15 cellular contexts compared by ENCODE assay signal in genomic region chr17:17605747-17606083, GRCh38. TPM values are rescaled to one million over a fixed set of nuclear protein-coding genes. Genes with fewer than 3 reads are reported as not detected.
A peak's percentile ranks its signal among the peaks of the same experiment; 100 is the strongest.
DNase-seq lines count a peak whose midpoint lies in the region; ATAC-seq, FAIRE-seq and TF ChIP-seq lines count a peak whose summit lies in the region.
"Had no signal": no experiment of that assay in that cellular context is flagged by ENCODE, and none has a peak within 500 bp of the region (broad histone marks: within the 10 kb centered on the region; RNA-seq: fewer than 3 reads in every experiment).

No MANE protein-coding gene starts in this region.

- peak; percentile 60 for ATAC-seq in SK-N-SH treated with all-trans-retinoic acid at 6 μM for 48 hours

- H3K9me3 ChIP-seq in SK-N-SH (no peaks in the 10 kb centered on the region), SJSA1 (replicated peaks) (no peaks in the 10 kb centered on the region), thyroid gland (no peaks in the 10 kb centered on the region), BE2C (no peaks in the 10 kb centered on the region)
- H3K9me3 ChIP-seq: ovary, testis had no signal

- H3K79me2 ChIP-seq in SK-N-SH (ENCODE audit: insufficient read depth), result no peaks in the 10 kb centered on the region

- POLR2A ChIA-PET in SK-N-SH (lab: Yijun Ruan, JAX), result no interaction called here

- TF ChIP-seq EP300 in SK-N-SH (IDR thresholded peaks at IDR 0.05; ENCODE audit: borderline replicate concordance in 1 of 2, low read depth in 1 of 2, low read length in 1 of 2), result no peak

- TF ChIP-seq POLR2A in thyroid gland (IDR thresholded peaks at IDR 0.05), result no peak

- H3K9me2 ChIP-seq in SK-N-SH, result no peaks in the 10 kb centered on the region

- intact Hi-C loops in thyroid gland (cut with DNase I), result no loop called here

- H3K27me3 ChIP-seq in SK-N-SH (ENCODE audit: insufficient read depth) (no peaks in the 10 kb centered on the region), SJSA1 (replicated peaks) (no peaks in the 10 kb centered on the region), thyroid gland (no peaks in the 10 kb centered on the region), BE2C (no peaks in the 10 kb centered on the region)
- H3K27me3 ChIP-seq: ovary, testis had no signal

- H3K36me3 ChIP-seq in SK-N-SH (replicated peaks in 1 of 2; ENCODE audit: control insufficient read depth in 1 of 2, insufficient read depth in 2 of 2, low read length in 1 of 2) (no peaks in the 10 kb centered on the region), SJSA1 (no peaks in the 10 kb centered on the region), thyroid gland (no peaks in the 10 kb centered on the region), BE2C (no peaks in the 10 kb centered on the region)
- H3K36me3 ChIP-seq: ovary had no signal

- no peak overlapping the region for H3K9ac ChIP-seq in SK-N-SH

- no peaks in the 10 kb centered on the region for H3F3A ChIP-seq in SK-N-SH (replicated peaks; ENCODE audit: insufficient read depth)

- H3K27ac ChIP-seq in SK-N-SH (ENCODE audit: low read depth in 2 of 2, low read length in 1 of 2) (no peak overlapping the region), SJSA1 (peak overlapping the region; percentile 65), thyroid gland (peak overlapping the region; percentile 43 to 58 (median 52))
- H3K27ac ChIP-seq: ovary, testis had no signal

- DNase-seq in SK-N-SH (no peak), SJSA1 (ENCODE audit: low read depth in 1 of 2, low spot score in 2 of 2) (peak; percentile 77 to 93), fibroblast of villous mesenchyme (ENCODE audit: low read depth) (peak; percentile 66), thyroid gland (peak; percentile 53 to 56), RCC 7860 (ENCODE audit: low spot score) (no peak), Kasumi-1 (lab: John Stamatoyannopoulos, UW) (no peak), BE2C (no peak)
- DNase-seq: activated CD8-positive, alpha-beta memory T cell treated with anti-CD3 and anti-CD28 coated beads for 24 hours; activated naive CD4-positive, alpha-beta T cell; caudate nucleus; hypothalamus; NCI-H2081 treated with DMSO at 0.1 percent for 48 hours; ovary; testis had no signal

- no peak overlapping the region for H3K4me2 ChIP-seq in SK-N-SH

- H3K4me3 ChIP-seq in SK-N-SH (ENCODE audit: low read depth in 2 of 2, low read length in 1 of 2) (no peak overlapping the region), SJSA1 (no peak overlapping the region), fibroblast of villous mesenchyme (ENCODE audit: low read depth, low read length) (no peak overlapping the region), thyroid gland (replicated peaks in 1 of 3) (no peak overlapping the region), BE2C (ENCODE audit: low read depth, low read length) (no peak overlapping the region)
- H3K4me3 ChIP-seq: ovary, testis had no signal

- CTCF ChIA-PET in SK-N-SH (lab: Yijun Ruan, JAX), result interaction anchor here (0.6 to 1.4 kb wide), 2 partner anchors 35 to 134 kb away, joined by 3 read pairs; no protein-coding TSS in a partner anchor

- TF ChIP-seq RAD21 in SK-N-SH (IDR thresholded peaks at IDR 0.05; ENCODE audit: low read length), result no peak

- WGBS in SK-N-SH (ENCODE audit: low lambda C conversion rate), result 59% methylated on average over 2 of the region's 2 CpGs
- WGBS in thyroid gland, 2 donors, result 16 to 29% methylated on average over 2 of the region's 2 CpGs

- H2AFZ ChIP-seq in SK-N-SH (ENCODE audit: low read depth), result no peak overlapping the region

- TF ChIP-seq CTCF in SK-N-SH (IDR thresholded peaks at IDR 0.05) (no peak), fibroblast of villous mesenchyme (IDR thresholded peaks at IDR 0.05; ENCODE audit: insufficient read depth, low read depth, low read length) (no peak), thyroid gland (IDR thresholded peaks at IDR 0.05) (no peak), BE2C (IDR thresholded peaks at IDR 0.05; ENCODE audit: low read depth, low read length) (no peak)

- no peaks in the 10 kb centered on the region for H4K20me1 ChIP-seq in SK-N-SH (ENCODE audit: insufficient read depth)

- H3K4me1 ChIP-seq in SK-N-SH (ENCODE audit: control insufficient read depth in 1 of 2, insufficient read depth in 2 of 2, low read depth in 1 of 2, low read length in 1 of 2) (no peaks in the 10 kb centered on the region; a peak in 1 of 4 replicates), SJSA1 (replicated peaks) (peaks cover 28% of the 10 kb centered on the region), thyroid gland (peaks cover 9 to 20% of the 10 kb centered on the region in 2 donors), BE2C (peaks cover 11% of the 10 kb centered on the region; the same call in 1 of the 2 replicates)
- H3K4me1 ChIP-seq: testis had no signal

- FAIRE-seq in RCC 7860 (lab: Jason Lieb, UNC), result no peak

TF ChIP-seq in SK-N-SH treated with all-trans-retinoic acid at 6 μM for 48 hours, 23 proteins besides CTCF, POLR2A, EP300 and RAD21 (continues in another document):
- TF ChIP-seq CSDC2 (CRISPR knock-in tag; IDR thresholded peaks at IDR 0.05) (no peak), RARB (CRISPR knock-in tag; IDR thresholded peaks at IDR 0.05) (no peak), ZNF70 (CRISPR knock-in tag; IDR thresholded peaks at IDR 0.05) (no peak)
- TF ChIP-seq, protein P1, sequence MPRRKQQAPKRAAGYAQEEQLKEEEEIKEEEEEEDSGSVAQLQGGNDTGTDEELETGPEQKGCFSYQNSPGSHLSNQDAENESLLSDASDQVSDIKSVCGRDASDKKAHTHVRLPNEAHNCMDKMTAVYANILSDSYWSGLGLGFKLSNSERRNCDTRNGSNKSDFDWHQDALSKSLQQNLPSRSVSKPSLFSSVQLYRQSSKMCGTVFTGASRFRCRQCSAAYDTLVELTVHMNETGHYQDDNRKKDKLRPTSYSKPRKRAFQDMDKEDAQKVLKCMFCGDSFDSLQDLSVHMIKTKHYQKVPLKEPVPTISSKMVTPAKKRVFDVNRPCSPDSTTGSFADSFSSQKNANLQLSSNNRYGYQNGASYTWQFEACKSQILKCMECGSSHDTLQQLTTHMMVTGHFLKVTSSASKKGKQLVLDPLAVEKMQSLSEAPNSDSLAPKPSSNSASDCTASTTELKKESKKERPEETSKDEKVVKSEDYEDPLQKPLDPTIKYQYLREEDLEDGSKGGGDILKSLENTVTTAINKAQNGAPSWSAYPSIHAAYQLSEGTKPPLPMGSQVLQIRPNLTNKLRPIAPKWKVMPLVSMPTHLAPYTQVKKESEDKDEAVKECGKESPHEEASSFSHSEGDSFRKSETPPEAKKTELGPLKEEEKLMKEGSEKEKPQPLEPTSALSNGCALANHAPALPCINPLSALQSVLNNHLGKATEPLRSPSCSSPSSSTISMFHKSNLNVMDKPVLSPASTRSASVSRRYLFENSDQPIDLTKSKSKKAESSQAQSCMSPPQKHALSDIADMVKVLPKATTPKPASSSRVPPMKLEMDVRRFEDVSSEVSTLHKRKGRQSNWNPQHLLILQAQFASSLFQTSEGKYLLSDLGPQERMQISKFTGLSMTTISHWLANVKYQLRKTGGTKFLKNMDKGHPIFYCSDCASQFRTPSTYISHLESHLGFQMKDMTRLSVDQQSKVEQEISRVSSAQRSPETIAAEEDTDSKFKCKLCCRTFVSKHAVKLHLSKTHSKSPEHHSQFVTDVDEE (CRISPR knock-in tag; IDR thresholded peaks at IDR 0.05), result no peak

TF ChIP-seq in SK-N-SH, 30 proteins besides CTCF, POLR2A, EP300 and RAD21:
- TF ChIP-seq FOXJ3 (CRISPR knock-in tag; IDR thresholded peaks at IDR 0.05), result no peak
- TF ChIP-seq REST (IDR thresholded peaks at IDR 0.05; ENCODE audit: low read depth, low read length), result no peak
- TF ChIP-seq CHD2 (IDR thresholded peaks at IDR 0.05; ENCODE audit: low read length, partially characterized antibody), result no peak
- TF ChIP-seq NRF1 (IDR thresholded peaks at IDR 0.05; ENCODE audit: low read depth, low read length), result no peak
- no peak for TF ChIP-seq EZH2phosphoT487 (IDR thresholded peaks at IDR 0.05; ENCODE audit: borderline replicate concordance, low read depth)

RNA-seq across cellular contexts. Expression of gene PEMT, which starts 14.2 kb away (rescaled TPM):
- 49.8 and 52.8 TPM in 2 replicates for polyA plus RNA-seq in SK-N-SH (2012; rRNA removed)
- polyA plus RNA-seq in SK-N-SH (2012; cell fraction: cytosol; rRNA removed), result 26.8 and 41.1 TPM in 2 replicates
- polyA plus RNA-seq in SK-N-SH (2012; cell fraction: nucleus; rRNA removed), result 19.4 and 22.2 TPM in 2 replicates
- 49.2 and 49.3 TPM in 2 replicates for total RNA-seq in SJSA1 (2014; rRNA removed; shearing (Covaris generic))
- total RNA-seq in fibroblast of villous mesenchyme (28.9 and 36.7 TPM in 2 replicates), thyroid gland (10 to 100 TPM; 52.5 to 76.1 (median 62.6) TPM)
- 14.5 TPM for polyA plus RNA-seq in BE2C (2012; ENCODE audit: insufficient read depth, insufficient read length, low read depth)

Comparison
In these comparisons a context has a peak if more than half of its experiments do, and no peak if none do; other contexts are left out.
1. DNase-seq: peak in SJSA1 (2 of 2), fibroblast of villous mesenchyme (single experiment) and thyroid gland (2 of 2); none in SK-N-SH (single experiment), RCC 7860 (single experiment), Kasumi-1 (0 of 2) and BE2C (single experiment).
2. H3K27ac ChIP-seq: peak in SJSA1 (single experiment) and thyroid gland (3 of 3); none in SK-N-SH (0 of 2).